ENCODE assay signal across 22 cellular contexts in the genomic region with DNA sequence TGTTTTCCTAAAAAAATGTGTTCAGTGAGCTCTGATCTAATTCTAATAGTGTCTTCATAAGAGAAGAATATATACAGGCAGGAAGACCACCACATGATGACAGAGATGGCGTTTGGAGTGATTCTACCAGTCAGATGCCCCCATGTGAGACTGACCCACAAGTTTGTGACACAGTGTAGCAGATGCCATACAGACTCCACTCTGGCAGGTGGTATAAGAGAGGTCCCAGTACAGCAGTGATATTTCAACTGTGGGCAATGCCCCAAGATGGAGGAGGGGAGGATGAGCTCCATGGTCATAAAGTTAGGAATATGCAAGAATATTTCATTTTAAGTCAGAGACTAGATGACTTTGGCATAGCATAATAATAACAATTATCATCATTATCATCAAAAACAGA.
"Had no signal": no experiment of that assay in that cellular context is flagged by ENCODE, and none has a peak within 500 bp of the region (broad histone marks: within the 10 kb centered on the region; RNA-seq: fewer than 3 reads in every experiment).

No MANE protein-coding gene starts in this region.

- H3K4me1 Mint-ChIP-seq: endodermal cell had no signal

- H3K4me3 Mint-ChIP-seq: dendritic cell treated with granulocyte-macrophage colony-stimulating factor and Interleukin-4, amounts not matched to agents 40 ng/mL and 50 ng/mL, for 4 days; effector memory CD8-positive, alpha-beta T cell; endodermal cell had no signal

- DNase-seq: colonic mucosa; cortex of kidney; dermis blood vessel endothelial cell; dorsolateral prefrontal cortex; effector CD4-positive, alpha-beta T cell; effector CD8-positive, alpha-beta T cell; effector memory CD4-positive, alpha-beta T cell; effector memory CD8-positive, alpha-beta T cell; endodermal cell; erythroblast; esophagus squamous epithelium; foreskin fibroblast; foreskin keratinocyte; foreskin melanocyte; gastrocnemius medialis; glutamatergic neuron; head of caudate nucleus; heart left ventricle; heart right ventricle had no signal

- H3K27ac Mint-ChIP-seq: dendritic cell treated with granulocyte-macrophage colony-stimulating factor and Interleukin-4, amounts not matched to agents 40 ng/mL and 50 ng/mL, for 4 days; effector memory CD8-positive, alpha-beta T cell; endodermal cell had no signal

- H3K27me3 Mint-ChIP-seq: effector memory CD8-positive, alpha-beta T cell had no signal

- ATAC-seq: effector memory CD8-positive, alpha-beta T cell; esophagus mucosa; foreskin keratinocyte; gastrocnemius medialis; gastroesophageal sphincter; heart left ventricle; heart right ventricle had no signal
